In the genomic region with DNA sequence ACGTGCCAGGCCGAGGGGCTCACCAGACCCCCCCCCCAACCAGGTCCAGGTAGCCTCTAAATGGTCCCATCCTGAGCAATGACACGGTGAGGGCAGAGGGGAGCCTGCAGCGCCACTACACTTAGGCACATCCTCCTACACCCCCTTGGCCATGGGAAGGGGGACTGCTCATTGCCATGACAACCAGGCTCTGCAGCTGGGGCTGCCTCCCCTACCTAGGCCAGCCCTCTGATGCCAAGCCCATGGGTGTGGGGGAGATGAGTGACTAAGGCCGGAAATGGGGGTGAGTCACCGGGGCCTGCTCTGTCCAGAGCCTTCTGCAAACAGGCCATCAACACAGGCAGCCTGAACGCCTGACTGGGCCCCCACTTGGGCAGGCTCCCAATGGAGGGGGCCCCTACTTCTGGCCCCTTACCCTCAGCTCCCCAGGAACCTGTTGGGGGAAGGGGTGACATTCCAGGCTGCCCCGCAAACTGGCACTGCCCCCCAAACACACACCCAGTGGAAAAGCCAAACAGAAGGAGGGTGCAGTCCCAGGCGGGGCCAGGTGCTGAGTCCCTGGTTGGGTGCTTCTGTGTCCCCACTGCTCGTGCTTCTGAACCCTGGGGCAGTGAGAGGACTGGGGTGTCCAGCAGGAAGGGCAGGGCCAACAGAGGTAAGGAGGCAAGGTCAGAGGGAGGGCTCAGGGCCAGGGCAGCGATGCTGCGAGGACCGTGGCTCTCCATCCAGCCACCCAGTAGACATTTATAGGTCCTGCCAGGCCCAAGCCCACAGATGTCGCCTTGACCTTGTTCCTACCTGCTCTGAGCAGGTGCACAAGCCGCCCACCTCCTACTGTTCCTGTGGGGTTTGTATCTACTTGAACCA, we compare ENCODE assay signal across 1 cellular context.
A peak's percentile ranks its signal among the peaks of the same experiment; 100 is the strongest.
TF ChIP-seq lines count a peak whose summit lies in the region.

No MANE protein-coding gene starts in this region.

TF ChIP-seq in HepG2, 621 proteins besides CTCF, POLR2A, EP300 and RAD21 (continued from another document and continues in another):
- TF ChIP-seq, protein P1, sequence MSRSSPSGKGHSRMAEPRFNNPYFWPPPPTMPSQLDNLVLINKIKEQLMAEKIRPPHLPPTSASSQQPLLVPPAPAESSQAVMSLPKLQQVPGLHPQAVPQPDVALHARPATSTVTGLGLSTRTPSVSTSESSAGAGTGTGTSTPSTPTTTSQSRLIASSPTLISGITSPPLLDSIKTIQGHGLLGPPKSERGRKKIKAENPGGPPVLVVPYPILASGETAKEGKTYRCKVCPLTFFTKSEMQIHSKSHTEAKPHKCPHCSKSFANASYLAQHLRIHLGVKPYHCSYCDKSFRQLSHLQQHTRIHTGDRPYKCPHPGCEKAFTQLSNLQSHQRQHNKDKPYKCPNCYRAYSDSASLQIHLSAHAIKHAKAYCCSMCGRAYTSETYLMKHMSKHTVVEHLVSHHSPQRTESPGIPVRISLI (CRISPR knock-in tag; IDR thresholded peaks at IDR 0.05; ENCODE audit: borderline replicate concordance) = no peak
- TF ChIP-seq TCF7 (IDR thresholded peaks at IDR 0.05; ENCODE audit: low read depth) = 0 out of 2 replicates have a peak, but pooled peaks have one; percentile 13
- TF ChIP-seq, protein P2, sequence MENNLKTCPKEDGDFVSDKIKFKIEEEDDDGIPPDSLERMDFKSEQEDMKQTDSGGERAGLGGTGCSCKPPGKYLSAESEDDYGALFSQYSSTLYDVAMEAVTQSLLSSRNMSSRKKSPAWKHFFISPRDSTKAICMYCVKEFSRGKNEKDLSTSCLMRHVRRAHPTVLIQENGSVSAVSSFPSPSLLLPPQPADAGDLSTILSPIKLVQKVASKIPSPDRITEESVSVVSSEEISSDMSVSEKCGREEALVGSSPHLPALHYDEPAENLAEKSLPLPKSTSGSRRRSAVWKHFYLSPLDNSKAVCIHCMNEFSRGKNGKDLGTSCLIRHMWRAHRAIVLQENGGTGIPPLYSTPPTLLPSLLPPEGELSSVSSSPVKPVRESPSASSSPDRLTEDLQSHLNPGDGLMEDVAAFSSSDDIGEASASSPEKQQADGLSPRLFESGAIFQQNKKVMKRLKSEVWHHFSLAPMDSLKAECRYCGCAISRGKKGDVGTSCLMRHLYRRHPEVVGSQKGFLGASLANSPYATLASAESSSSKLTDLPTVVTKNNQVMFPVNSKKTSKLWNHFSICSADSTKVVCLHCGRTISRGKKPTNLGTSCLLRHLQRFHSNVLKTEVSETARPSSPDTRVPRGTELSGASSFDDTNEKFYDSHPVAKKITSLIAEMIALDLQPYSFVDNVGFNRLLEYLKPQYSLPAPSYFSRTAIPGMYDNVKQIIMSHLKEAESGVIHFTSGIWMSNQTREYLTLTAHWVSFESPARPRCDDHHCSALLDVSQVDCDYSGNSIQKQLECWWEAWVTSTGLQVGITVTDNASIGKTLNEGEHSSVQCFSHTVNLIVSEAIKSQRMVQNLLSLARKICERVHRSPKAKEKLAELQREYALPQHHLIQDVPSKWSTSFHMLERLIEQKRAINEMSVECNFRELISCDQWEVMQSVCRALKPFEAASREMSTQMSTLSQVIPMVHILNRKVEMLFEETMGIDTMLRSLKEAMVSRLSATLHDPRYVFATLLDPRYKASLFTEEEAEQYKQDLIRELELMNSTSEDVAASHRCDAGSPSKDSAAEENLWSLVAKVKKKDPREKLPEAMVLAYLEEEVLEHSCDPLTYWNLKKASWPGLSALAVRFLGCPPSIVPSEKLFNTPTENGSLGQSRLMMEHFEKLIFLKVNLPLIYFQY (CRISPR knock-in tag; IDR thresholded peaks at IDR 0.05; ENCODE audit: borderline replicate concordance) = peak; percentile 59; the same call in 1 of the 2 replicates
- peak; percentile 87 for TF ChIP-seq DPF2 (CRISPR knock-in tag; IDR thresholded peaks at IDR 0.05; ENCODE audit: borderline replicate concordance, low read depth)
- no peak for TF ChIP-seq ZNF138 (CRISPR knock-in tag; IDR thresholded peaks at IDR 0.05; ENCODE audit: low read depth)
- no peak for TF ChIP-seq ZNF619 (CRISPR knock-in tag; IDR thresholded peaks at IDR 0.05)
- TF ChIP-seq SETDB1 (CRISPR knock-in tag; IDR thresholded peaks at IDR 0.05; ENCODE audit: borderline replicate concordance) = no peak
- TF ChIP-seq ZSCAN31 (CRISPR knock-in tag; IDR thresholded peaks at IDR 0.05; ENCODE audit: low read depth) = no peak
- TF ChIP-seq ZMYM3 (CRISPR knock-in tag; IDR thresholded peaks at IDR 0.05) = peak; percentile 6; the same call in 1 of the 2 replicates
- TF ChIP-seq, protein P3, sequence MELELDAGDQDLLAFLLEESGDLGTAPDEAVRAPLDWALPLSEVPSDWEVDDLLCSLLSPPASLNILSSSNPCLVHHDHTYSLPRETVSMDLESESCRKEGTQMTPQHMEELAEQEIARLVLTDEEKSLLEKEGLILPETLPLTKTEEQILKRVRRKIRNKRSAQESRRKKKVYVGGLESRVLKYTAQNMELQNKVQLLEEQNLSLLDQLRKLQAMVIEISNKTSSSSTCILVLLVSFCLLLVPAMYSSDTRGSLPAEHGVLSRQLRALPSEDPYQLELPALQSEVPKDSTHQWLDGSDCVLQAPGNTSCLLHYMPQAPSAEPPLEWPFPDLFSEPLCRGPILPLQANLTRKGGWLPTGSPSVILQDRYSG (CRISPR knock-in tag; IDR thresholded peaks at IDR 0.05) = no peak
- no peak for TF ChIP-seq TAF15 (IDR thresholded peaks at IDR 0.05; ENCODE audit: low read depth, low read length, poor library complexity, severe bottlenecking)
- TF ChIP-seq, protein P4, sequence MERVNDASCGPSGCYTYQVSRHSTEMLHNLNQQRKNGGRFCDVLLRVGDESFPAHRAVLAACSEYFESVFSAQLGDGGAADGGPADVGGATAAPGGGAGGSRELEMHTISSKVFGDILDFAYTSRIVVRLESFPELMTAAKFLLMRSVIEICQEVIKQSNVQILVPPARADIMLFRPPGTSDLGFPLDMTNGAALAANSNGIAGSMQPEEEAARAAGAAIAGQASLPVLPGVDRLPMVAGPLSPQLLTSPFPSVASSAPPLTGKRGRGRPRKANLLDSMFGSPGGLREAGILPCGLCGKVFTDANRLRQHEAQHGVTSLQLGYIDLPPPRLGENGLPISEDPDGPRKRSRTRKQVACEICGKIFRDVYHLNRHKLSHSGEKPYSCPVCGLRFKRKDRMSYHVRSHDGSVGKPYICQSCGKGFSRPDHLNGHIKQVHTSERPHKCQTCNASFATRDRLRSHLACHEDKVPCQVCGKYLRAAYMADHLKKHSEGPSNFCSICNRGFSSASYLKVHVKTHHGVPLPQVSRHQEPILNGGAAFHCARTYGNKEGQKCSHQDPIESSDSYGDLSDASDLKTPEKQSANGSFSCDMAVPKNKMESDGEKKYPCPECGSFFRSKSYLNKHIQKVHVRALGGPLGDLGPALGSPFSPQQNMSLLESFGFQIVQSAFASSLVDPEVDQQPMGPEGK (CRISPR knock-in tag; IDR thresholded peaks at IDR 0.05) = peak; percentile 96
- TF ChIP-seq TCF12 (IDR thresholded peaks at IDR 0.05) = no peak
- 0 out of 2 replicates have a peak, but pooled peaks have one; percentile 51 for TF ChIP-seq TCF12 (CRISPR knock-in tag; IDR thresholded peaks at IDR 0.05)
- no peak for TF ChIP-seq SMAD1 (CRISPR knock-in tag; IDR thresholded peaks at IDR 0.05; ENCODE audit: borderline replicate concordance, low read depth)
- no peak for TF ChIP-seq HNF4G (IDR thresholded peaks at IDR 0.05; ENCODE audit: borderline replicate concordance, low read depth, low read length)
- peak; percentile 31; the same call in 1 of the 2 replicates for TF ChIP-seq HNF4G (CRISPR knock-in tag; IDR thresholded peaks at IDR 0.05; ENCODE audit: borderline replicate concordance, low read depth)
- TF ChIP-seq AGO1 (IDR thresholded peaks at IDR 0.05; ENCODE audit: low read depth, low read length, poor library complexity, severe bottlenecking) = peak; percentile 80
- TF ChIP-seq, protein P5, sequence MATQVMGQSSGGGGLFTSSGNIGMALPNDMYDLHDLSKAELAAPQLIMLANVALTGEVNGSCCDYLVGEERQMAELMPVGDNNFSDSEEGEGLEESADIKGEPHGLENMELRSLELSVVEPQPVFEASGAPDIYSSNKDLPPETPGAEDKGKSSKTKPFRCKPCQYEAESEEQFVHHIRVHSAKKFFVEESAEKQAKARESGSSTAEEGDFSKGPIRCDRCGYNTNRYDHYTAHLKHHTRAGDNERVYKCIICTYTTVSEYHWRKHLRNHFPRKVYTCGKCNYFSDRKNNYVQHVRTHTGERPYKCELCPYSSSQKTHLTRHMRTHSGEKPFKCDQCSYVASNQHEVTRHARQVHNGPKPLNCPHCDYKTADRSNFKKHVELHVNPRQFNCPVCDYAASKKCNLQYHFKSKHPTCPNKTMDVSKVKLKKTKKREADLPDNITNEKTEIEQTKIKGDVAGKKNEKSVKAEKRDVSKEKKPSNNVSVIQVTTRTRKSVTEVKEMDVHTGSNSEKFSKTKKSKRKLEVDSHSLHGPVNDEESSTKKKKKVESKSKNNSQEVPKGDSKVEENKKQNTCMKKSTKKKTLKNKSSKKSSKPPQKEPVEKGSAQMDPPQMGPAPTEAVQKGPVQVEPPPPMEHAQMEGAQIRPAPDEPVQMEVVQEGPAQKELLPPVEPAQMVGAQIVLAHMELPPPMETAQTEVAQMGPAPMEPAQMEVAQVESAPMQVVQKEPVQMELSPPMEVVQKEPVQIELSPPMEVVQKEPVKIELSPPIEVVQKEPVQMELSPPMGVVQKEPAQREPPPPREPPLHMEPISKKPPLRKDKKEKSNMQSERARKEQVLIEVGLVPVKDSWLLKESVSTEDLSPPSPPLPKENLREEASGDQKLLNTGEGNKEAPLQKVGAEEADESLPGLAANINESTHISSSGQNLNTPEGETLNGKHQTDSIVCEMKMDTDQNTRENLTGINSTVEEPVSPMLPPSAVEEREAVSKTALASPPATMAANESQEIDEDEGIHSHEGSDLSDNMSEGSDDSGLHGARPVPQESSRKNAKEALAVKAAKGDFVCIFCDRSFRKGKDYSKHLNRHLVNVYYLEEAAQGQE (IDR thresholded peaks at IDR 0.05; ENCODE audit: borderline replicate concordance in 1 of 2, low read depth in 1 of 2, low read length in 2 of 2) = no peak
- TF ChIP-seq, protein P6, sequence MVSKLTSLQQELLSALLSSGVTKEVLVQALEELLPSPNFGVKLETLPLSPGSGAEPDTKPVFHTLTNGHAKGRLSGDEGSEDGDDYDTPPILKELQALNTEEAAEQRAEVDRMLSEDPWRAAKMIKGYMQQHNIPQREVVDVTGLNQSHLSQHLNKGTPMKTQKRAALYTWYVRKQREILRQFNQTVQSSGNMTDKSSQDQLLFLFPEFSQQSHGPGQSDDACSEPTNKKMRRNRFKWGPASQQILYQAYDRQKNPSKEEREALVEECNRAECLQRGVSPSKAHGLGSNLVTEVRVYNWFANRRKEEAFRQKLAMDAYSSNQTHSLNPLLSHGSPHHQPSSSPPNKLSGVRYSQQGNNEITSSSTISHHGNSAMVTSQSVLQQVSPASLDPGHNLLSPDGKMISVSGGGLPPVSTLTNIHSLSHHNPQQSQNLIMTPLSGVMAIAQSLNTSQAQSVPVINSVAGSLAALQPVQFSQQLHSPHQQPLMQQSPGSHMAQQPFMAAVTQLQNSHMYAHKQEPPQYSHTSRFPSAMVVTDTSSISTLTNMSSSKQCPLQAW (CRISPR knock-in tag; IDR thresholded peaks at IDR 0.05) = peak; percentile 91
- TF ChIP-seq RBAK (CRISPR knock-in tag; IDR thresholded peaks at IDR 0.05) = no peak
- no peak for TF ChIP-seq WIZ (CRISPR knock-in tag; IDR thresholded peaks at IDR 0.05)
- TF ChIP-seq MED8 (CRISPR knock-in tag; IDR thresholded peaks at IDR 0.05; ENCODE audit: insufficient replicate concordance) = peak; percentile 67
- TF ChIP-seq ZNF883 (CRISPR knock-in tag; IDR thresholded peaks at IDR 0.05; ENCODE audit: not compliant biosample characterization) = peak; percentile 74
- TF ChIP-seq ZMYM2 (CRISPR knock-in tag; IDR thresholded peaks at IDR 0.05) = no peak
- TF ChIP-seq, protein P7, sequence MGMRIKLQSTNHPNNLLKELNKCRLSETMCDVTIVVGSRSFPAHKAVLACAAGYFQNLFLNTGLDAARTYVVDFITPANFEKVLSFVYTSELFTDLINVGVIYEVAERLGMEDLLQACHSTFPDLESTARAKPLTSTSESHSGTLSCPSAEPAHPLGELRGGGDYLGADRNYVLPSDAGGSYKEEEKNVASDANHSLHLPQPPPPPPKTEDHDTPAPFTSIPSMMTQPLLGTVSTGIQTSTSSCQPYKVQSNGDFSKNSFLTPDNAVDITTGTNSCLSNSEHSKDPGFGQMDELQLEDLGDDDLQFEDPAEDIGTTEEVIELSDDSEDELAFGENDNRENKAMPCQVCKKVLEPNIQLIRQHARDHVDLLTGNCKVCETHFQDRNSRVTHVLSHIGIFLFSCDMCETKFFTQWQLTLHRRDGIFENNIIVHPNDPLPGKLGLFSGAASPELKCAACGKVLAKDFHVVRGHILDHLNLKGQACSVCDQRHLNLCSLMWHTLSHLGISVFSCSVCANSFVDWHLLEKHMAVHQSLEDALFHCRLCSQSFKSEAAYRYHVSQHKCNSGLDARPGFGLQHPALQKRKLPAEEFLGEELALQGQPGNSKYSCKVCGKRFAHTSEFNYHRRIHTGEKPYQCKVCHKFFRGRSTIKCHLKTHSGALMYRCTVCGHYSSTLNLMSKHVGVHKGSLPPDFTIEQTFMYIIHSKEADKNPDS (CRISPR knock-in tag; IDR thresholded peaks at IDR 0.05) = no peak
- peak; percentile 78; the same call in 1 of the 2 replicates for TF ChIP-seq ZNF225 (CRISPR knock-in tag; IDR thresholded peaks at IDR 0.05)
- TF ChIP-seq GLI4 (CRISPR knock-in tag; IDR thresholded peaks at IDR 0.05; ENCODE audit: borderline replicate concordance) = 0 out of 2 replicates have a peak, but pooled peaks have one; percentile 90
- TF ChIP-seq, protein P8, sequence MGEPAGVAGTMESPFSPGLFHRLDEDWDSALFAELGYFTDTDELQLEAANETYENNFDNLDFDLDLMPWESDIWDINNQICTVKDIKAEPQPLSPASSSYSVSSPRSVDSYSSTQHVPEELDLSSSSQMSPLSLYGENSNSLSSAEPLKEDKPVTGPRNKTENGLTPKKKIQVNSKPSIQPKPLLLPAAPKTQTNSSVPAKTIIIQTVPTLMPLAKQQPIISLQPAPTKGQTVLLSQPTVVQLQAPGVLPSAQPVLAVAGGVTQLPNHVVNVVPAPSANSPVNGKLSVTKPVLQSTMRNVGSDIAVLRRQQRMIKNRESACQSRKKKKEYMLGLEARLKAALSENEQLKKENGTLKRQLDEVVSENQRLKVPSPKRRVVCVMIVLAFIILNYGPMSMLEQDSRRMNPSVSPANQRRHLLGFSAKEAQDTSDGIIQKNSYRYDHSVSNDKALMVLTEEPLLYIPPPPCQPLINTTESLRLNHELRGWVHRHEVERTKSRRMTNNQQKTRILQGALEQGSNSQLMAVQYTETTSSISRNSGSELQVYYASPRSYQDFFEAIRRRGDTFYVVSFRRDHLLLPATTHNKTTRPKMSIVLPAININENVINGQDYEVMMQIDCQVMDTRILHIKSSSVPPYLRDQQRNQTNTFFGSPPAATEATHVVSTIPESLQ (CRISPR knock-in tag; conservative IDR thresholded peaks at IDR 0.05) = no peak
- no peak for TF ChIP-seq GTF2F1 (IDR thresholded peaks at IDR 0.05; ENCODE audit: low read length)
- TF ChIP-seq, protein P9, sequence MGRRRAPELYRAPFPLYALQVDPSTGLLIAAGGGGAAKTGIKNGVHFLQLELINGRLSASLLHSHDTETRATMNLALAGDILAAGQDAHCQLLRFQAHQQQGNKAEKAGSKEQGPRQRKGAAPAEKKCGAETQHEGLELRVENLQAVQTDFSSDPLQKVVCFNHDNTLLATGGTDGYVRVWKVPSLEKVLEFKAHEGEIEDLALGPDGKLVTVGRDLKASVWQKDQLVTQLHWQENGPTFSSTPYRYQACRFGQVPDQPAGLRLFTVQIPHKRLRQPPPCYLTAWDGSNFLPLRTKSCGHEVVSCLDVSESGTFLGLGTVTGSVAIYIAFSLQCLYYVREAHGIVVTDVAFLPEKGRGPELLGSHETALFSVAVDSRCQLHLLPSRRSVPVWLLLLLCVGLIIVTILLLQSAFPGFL (CRISPR knock-in tag; IDR thresholded peaks at IDR 0.05) = no peak
- no peak for TF ChIP-seq ZNF260 (CRISPR knock-in tag; IDR thresholded peaks at IDR 0.05; ENCODE audit: borderline replicate concordance, low read depth)
- TF ChIP-seq ZNF766 (CRISPR knock-in tag; IDR thresholded peaks at IDR 0.05; ENCODE audit: borderline replicate concordance) = no peak
- TF ChIP-seq ZNF792 (CRISPR knock-in tag; IDR thresholded peaks at IDR 0.05) = no peak
- TF ChIP-seq ZNF879 (CRISPR knock-in tag; IDR thresholded peaks at IDR 0.05) = no peak
- peak; percentile 39; the same call in 1 of the 2 replicates for TF ChIP-seq GATA4 (IDR thresholded peaks at IDR 0.05; ENCODE audit: borderline replicate concordance, low read depth)
